Comparison of ENCODE assay signal across 8 cellular contexts in the genomic region with DNA sequence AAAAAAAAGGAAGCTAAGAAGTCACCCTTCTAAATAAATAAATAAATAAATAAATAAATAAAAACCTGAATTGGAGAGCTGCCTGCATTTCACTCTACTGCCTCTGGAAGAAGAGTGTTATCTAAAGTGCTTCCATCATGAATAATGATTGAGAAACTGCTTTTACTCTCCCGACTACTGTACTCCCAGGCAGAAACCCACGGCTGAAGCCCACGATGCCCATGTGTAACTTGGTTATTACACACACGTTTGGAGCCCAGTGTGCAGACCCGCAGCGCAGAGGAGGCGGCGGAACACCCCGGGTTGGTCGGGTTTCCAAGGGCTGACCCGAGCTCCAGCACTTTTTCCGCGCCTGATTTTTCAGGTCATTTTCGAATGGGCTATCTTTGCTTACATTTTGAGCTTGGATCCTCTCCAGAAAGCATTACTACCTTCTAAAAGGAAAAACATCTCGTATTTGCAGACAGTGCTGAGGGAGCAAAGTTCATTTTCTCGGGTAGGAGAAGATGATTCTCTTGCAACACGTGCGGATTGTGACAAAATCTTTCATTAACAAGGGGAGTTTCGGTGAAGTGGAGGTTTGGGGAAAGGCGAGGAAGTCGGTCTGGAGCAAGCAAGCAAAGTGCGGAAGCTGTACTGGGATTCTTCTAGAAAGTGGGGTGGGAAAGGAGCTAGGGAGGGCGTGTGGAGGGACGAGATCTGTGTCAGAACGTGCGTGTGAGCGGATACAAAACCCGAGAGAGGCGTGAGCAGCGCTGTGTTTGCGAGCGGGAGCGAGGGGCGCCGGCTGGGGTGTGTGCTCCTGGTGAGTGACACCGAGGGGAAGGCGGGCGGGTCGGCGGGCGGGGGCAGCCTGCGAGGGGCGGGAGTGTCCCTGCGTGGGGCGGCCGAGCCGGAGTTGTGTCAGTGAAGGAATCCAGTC. TPM values are rescaled to one million over a fixed set of nuclear protein-coding genes. Genes with fewer than 3 reads are reported as not detected.
A peak's percentile ranks its signal among the peaks of the same experiment; 100 is the strongest.
DNase-seq lines count a peak whose midpoint lies in the region; ATAC-seq and TF ChIP-seq lines count a peak whose summit lies in the region.

A gene with protein sequence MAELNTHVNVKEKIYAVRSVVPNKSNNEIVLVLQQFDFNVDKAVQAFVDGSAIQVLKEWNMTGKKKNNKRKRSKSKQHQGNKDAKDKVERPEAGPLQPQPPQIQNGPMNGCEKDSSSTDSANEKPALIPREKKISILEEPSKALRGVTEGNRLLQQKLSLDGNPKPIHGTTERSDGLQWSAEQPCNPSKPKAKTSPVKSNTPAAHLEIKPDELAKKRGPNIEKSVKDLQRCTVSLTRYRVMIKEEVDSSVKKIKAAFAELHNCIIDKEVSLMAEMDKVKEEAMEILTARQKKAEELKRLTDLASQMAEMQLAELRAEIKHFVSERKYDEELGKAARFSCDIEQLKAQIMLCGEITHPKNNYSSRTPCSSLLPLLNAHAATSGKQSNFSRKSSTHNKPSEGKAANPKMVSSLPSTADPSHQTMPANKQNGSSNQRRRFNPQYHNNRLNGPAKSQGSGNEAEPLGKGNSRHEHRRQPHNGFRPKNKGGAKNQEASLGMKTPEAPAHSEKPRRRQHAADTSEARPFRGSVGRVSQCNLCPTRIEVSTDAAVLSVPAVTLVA (plus strand): TSS at position 897 of the 922 bp plus-strand sequence. CDS start 82,552 bp downstream, outside the sequence.

- H3F3A ChIP-seq in SU-DHL-6 (ENCODE audit: insufficient read depth), result no peaks in the 10 kb centered on the region

- no peak within 1 kb of the TSS for H3K9ac ChIP-seq in SU-DHL-6 (ENCODE audit: low read length)

- H3K9me3 Mint-ChIP-seq in activated naive CD8-positive, alpha-beta T cell treated with anti-CD3 and anti-CD28 coated beads for 36 hours, result no peaks in the 10 kb centered on the region
- peaks cover 12% of the 10 kb centered on the region for H3K9me3 Mint-ChIP-seq in glutamatergic neuron (ENCODE audit: unreplicated experiment)

- no peaks in the 10 kb centered on the region for H3K9me3 ChIP-seq in SU-DHL-6 (ENCODE audit: insufficient read depth, low read length)
- no peaks in the 10 kb centered on the region for H3K9me3 ChIP-seq in tibial artery

- no peaks in the 10 kb centered on the region for H4K20me1 ChIP-seq in SU-DHL-6 (ENCODE audit: low read depth, low read length)

- peak within 1 kb of the TSS; percentile 23 for H3K4me2 ChIP-seq in SU-DHL-6 (ENCODE audit: low read depth, low read length, poor library complexity, severe bottlenecking)

- peak within 1 kb of the TSS; percentile 78 for H3K4me3 Mint-ChIP-seq in activated naive CD8-positive, alpha-beta T cell treated with anti-CD3 and anti-CD28 coated beads for 36 hours
- peak within 1 kb of the TSS; percentile 95 for H3K4me3 Mint-ChIP-seq in glutamatergic neuron (ENCODE audit: unreplicated experiment)

- H3K36me3 Mint-ChIP-seq in activated naive CD8-positive, alpha-beta T cell treated with anti-CD3 and anti-CD28 coated beads for 36 hours, result no peaks in the 10 kb centered on the region
- no peaks in the 10 kb centered on the region for H3K36me3 Mint-ChIP-seq in glutamatergic neuron (ENCODE audit: unreplicated experiment)

- no peaks in the 10 kb centered on the region for H3K79me2 ChIP-seq in SU-DHL-6 (ENCODE audit: insufficient read depth, low read length)

- H3K27ac ChIP-seq in SU-DHL-6 (ENCODE audit: low read depth, low read length), result no peak within 1 kb of the TSS
- peak within 1 kb of the TSS; percentile 87 to 96 for H3K27ac ChIP-seq in tibial artery

- no peak within 1 kb of the TSS for H3K4me3 ChIP-seq in SU-DHL-6 (ENCODE audit: insufficient read depth, low read length, poor library complexity, severe bottlenecking)
- peak within 1 kb of the TSS; percentile 75 to 89 for H3K4me3 ChIP-seq in tibial artery

- H3K36me3 ChIP-seq in SU-DHL-6 (ENCODE audit: low read length) (no peaks in the 10 kb centered on the region), tibial artery (no peaks in the 10 kb centered on the region)

- peak; percentile 45 for ATAC-seq in GM21360 (IDR thresholded peaks at IDR 0.05; ENCODE audit: unreplicated experiment)
- peak; percentile 73 for ATAC-seq in omental fat pad (ENCODE audit: low FRiP score)

- H3K27ac Mint-ChIP-seq in activated naive CD8-positive, alpha-beta T cell treated with anti-CD3 and anti-CD28 coated beads for 36 hours, result peak within 1 kb of the TSS; percentile 2
- H3K27ac Mint-ChIP-seq in glutamatergic neuron (ENCODE audit: unreplicated experiment), result peak within 1 kb of the TSS; percentile 85

- no peak within 1 kb of the TSS for H2AFZ ChIP-seq in SU-DHL-6 (ENCODE audit: low read depth, low read length, severe bottlenecking)

- intact Hi-C loops in tibial artery (cut with DNase I; ENCODE audit: low total_unique reads), result loop anchor here (5.0 kb wide), 1 partner anchor 51 kb away; no protein-coding TSS in a partner anchor

- TF ChIP-seq CTCF in SU-DHL-6 (IDR thresholded peaks at IDR 0.05; ENCODE audit: insufficient read depth, low read length, poor library complexity, severe bottlenecking) (no peak), glutamatergic neuron (IDR thresholded peaks at IDR 0.05; ENCODE audit: partially characterized antibody, unreplicated experiment) (peak; percentile 31), omental fat pad (IDR thresholded peaks at IDR 0.05) (no peak), tibial artery (IDR thresholded peaks at IDR 0.05) (peak in 1 of 2 experiments; percentile 20)

- no peaks in the 10 kb centered on the region for H3K9me2 ChIP-seq in SU-DHL-6 (replicated peaks; ENCODE audit: insufficient read depth, low read length)

- H3K4me1 ChIP-seq in tibial artery, result peaks cover 0 to 42% (median 17%) of the 10 kb centered on the region in 4 donors

- H3K27me3 Mint-ChIP-seq in activated naive CD8-positive, alpha-beta T cell treated with anti-CD3 and anti-CD28 coated beads for 36 hours, result peaks cover 48% of the 10 kb centered on the region
- peaks cover 4% of the 10 kb centered on the region for H3K27me3 Mint-ChIP-seq in glutamatergic neuron (ENCODE audit: unreplicated experiment)

- H3K4me1 Mint-ChIP-seq in activated naive CD8-positive, alpha-beta T cell treated with anti-CD3 and anti-CD28 coated beads for 36 hours, result peaks cover 6% of the 10 kb centered on the region
- H3K4me1 Mint-ChIP-seq in glutamatergic neuron (ENCODE audit: low read depth, unreplicated experiment), result peaks cover 27% of the 10 kb centered on the region

- H3K27me3 ChIP-seq in SU-DHL-6 (ENCODE audit: low read length) (no peaks in the 10 kb centered on the region), tibial artery (no peaks in the 10 kb centered on the region)

- DNase-seq in CMK (ENCODE audit: low read depth) (peak; percentile 8), HT1080 (ENCODE audit: low read depth) (peak; percentile 79), glutamatergic neuron (peak; percentile 74), omental fat pad (ENCODE audit: low spot score) (peak; percentile 55), tibial artery (peak; percentile 70 to 85)
- peak; percentile 65 for DNase-seq in activated naive CD8-positive, alpha-beta T cell treated with anti-CD3 and anti-CD28 coated beads for 36 hours

RNA-seq across cellular contexts. Expression of the gene that starts here (rescaled TPM):
- total RNA-seq in HT1080 (2014; rRNA removed; shearing (Covaris generic)), result 145 and 158 TPM in 2 replicates
- polyA plus RNA-seq in HT1080 (2015; cell fraction: cytosol; rRNA removed), result 177 and 202 TPM in 2 replicates
- 94.7 and 110 TPM in 2 replicates for polyA plus RNA-seq in HT1080 (2015; cell fraction: nucleus; rRNA removed)
- 1 to 10 TPM; 8.1 to 9.4 TPM for total RNA-seq in activated naive CD8-positive, alpha-beta T cell treated with anti-CD3 and anti-CD28 coated beads for 36 hours
- total RNA-seq in glutamatergic neuron (ENCODE audit: unreplicated experiment) (45.5 TPM), omental fat pad (100 to 1,000 TPM in 2 of 4 donors, 10 to 100 TPM in 2; 68.1 to 115 (median 94.9) TPM)

Comparison
In these comparisons a context has a peak if more than half of its experiments do, and no peak if none do; other contexts are left out.
1. DNase-seq: peak in every context shown above with its lines; median percentile 79 in HT1080; 78 in tibial artery; 74 in glutamatergic neuron; 65 in activated naive CD8-positive, alpha-beta T cell treated with anti-CD3 and anti-CD28 coated beads for 36 hours; 55 in omental fat pad; 8 in CMK.